In the genomic region with DNA sequence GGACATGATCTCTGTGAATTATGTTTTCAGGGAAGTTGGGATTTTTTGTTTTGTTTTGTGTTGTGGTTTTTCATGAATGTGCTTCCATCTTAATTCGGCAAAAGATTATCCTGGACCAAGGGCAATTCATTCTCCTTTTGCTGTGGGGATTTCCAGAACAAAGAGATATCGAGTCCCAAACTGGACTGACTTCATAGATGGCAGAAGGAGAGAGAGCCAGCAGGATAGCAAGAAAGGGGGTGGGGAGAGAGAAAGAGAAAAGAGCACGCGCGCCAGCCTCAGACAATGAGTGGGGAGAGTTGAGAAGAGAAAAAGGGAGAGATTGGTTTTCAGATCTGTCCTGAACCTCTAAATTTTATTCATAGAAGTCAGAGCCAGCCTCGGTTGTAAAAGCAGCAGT, we compare ENCODE assay signal across 18 cellular contexts.
"Had no signal": no experiment of that assay in that cellular context is flagged by ENCODE, and none has a peak within 500 bp of the region (broad histone marks: within the 10 kb centered on the region; RNA-seq: fewer than 3 reads in every experiment).

No MANE protein-coding gene starts in this region.

- H3K9me3 ChIP-seq: breast epithelium, colonic mucosa, gastroesophageal sphincter, mucosa of descending colon, testis, uterus had no signal

- H3K79me2 ChIP-seq: hepatocyte had no signal

- H3K27me3 ChIP-seq: breast epithelium, colonic mucosa, gastroesophageal sphincter, hepatocyte, testis, uterus had no signal

- H3K9me3 Mint-ChIP-seq: naive thymus-derived CD8-positive, alpha-beta T cell; type B pancreatic cell had no signal

- H3K4me1 ChIP-seq: breast epithelium, colonic mucosa, gastroesophageal sphincter, testis, uterus had no signal

- H2AFZ ChIP-seq: hepatocyte had no signal

- DNase-seq: caudate nucleus; colonic mucosa; dermis blood vessel endothelial cell; foreskin fibroblast; kidney; left cardiac atrium; mucosa of descending colon; naive thymus-derived CD8-positive, alpha-beta T cell; posterior cingulate gyrus; small intestine; stimulated activated CD4-positive, alpha-beta T cell treated with anti-CD3 and anti-CD28 coated beads, Interleukin-12 subunit alpha, Interleukin-12 subunit beta, amount 100 ng/mL, for 4 hours; stimulated activated naive CD8-positive, alpha-beta T cell treated with anti-CD3 and anti-CD28 coated beads, Interleukin-15, Interleukin-2, amounts not matched to agents 100 U/mL and 50 U/mL, for 24 hours; testis; uterus had no signal

- H3K27me3 Mint-ChIP-seq: type B pancreatic cell had no signal

- H3K4me2 ChIP-seq: hepatocyte had no signal

- H3K27ac ChIP-seq: colonic mucosa, gastroesophageal sphincter, hepatocyte, testis had no signal

- H3K36me3 Mint-ChIP-seq: naive thymus-derived CD8-positive, alpha-beta T cell; type B pancreatic cell had no signal

- ATAC-seq: gastroesophageal sphincter; mucosa of descending colon; naive thymus-derived CD8-positive, alpha-beta T cell; stimulated activated naive CD8-positive, alpha-beta T cell treated with anti-CD3 and anti-CD28 coated beads, Interleukin-15, Interleukin-2, amounts not matched to agents 100 U/mL and 50 U/mL, for 24 hours had no signal

- H3K27ac Mint-ChIP-seq: type B pancreatic cell had no signal

- H3K36me3 ChIP-seq: breast epithelium, colonic mucosa, gastroesophageal sphincter, uterus had no signal

- H3K4me1 Mint-ChIP-seq: naive thymus-derived CD8-positive, alpha-beta T cell had no signal

- H3K4me3 Mint-ChIP-seq: naive thymus-derived CD8-positive, alpha-beta T cell; type B pancreatic cell had no signal

- H3K4me3 ChIP-seq: breast epithelium, colonic mucosa, gastroesophageal sphincter, hepatocyte, mucosa of descending colon, testis, uterus had no signal
